Comparison of ENCODE assay signal across 1 cellular context in the genomic region with DNA sequence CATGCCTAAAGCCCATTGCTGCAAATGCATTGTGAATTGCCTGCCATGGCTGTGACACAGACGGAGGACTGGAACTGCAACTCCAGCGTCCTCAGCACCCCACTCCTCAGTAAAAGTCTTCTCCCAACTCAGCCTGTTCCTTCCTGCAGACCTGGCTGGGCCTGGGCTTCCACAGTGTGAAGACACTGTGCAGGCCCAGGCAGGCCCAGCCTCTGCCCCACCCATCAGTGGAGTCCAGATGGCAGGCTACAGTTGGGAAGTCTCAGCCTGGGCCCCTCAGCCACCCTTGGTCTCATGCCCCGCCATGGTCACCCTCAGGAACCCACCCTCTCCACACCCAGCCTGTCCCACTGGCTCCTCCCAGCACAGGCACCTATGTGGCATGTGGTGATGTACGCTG.
TF ChIP-seq lines count a peak whose summit lies in the region.

No MANE protein-coding gene starts in this region.

TF ChIP-seq in HepG2, 621 proteins besides CTCF, POLR2A, EP300 and RAD21:
- TF ChIP-seq KAT8 (CRISPR knock-in tag; IDR thresholded peaks at IDR 0.05) = no peak
- TF ChIP-seq, protein P1, sequence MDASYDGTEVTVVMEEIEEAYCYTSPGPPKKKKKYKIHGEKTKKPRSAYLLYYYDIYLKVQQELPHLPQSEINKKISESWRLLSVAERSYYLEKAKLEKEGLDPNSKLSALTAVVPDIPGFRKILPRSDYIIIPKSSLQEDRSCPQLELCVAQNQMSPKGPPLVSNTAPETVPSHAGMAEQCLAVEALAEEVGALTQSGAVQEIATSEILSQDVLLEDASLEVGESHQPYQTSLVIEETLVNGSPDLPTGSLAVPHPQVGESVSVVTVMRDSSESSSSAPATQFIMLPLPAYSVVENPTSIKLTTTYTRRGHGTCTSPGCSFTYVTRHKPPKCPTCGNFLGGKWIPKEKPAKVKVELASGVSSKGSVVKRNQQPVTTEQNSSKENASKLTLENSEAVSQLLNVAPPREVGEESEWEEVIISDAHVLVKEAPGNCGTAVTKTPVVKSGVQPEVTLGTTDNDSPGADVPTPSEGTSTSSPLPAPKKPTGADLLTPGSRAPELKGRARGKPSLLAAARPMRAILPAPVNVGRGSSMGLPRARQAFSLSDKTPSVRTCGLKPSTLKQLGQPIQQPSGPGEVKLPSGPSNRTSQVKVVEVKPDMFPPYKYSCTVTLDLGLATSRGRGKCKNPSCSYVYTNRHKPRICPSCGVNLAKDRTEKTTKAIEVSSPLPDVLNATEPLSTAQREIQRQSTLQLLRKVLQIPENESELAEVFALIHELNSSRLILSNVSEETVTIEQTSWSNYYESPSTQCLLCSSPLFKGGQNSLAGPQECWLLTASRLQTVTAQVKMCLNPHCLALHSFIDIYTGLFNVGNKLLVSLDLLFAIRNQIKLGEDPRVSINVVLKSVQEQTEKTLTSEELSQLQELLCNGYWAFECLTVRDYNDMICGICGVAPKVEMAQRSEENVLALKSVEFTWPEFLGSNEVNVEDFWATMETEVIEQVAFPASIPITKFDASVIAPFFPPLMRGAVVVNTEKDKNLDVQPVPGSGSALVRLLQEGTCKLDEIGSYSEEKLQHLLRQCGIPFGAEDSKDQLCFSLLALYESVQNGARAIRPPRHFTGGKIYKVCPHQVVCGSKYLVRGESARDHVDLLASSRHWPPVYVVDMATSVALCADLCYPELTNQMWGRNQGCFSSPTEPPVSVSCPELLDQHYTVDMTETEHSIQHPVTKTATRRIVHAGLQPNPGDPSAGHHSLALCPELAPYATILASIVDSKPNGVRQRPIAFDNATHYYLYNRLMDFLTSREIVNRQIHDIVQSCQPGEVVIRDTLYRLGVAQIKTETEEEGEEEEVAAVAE (CRISPR knock-in tag; IDR thresholded peaks at IDR 0.05; ENCODE audit: borderline replicate concordance) = no peak
